In the genomic region with DNA sequence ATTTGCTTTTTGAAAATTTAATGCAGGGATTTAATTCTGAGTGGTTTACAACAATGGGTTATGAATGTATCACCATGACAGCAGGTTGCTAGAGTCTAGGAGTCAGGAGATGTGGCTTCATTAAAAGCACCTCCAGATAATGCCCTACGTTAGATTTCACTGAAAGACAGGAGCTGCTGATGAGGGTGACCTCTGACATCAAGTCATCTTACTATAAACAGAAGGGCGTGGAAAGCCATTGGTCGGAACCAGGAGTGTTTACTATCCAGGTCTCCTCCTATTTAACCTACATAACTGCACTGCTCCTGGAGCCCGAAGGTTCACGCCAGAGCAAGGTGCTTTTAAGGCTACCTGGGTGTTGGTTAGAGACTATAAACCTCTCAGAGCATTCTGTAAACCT, we compare ENCODE assay signal across 17 cellular contexts.
A peak's percentile ranks its signal among the peaks of the same experiment; 100 is the strongest.
DNase-seq lines count a peak whose midpoint lies in the region; ATAC-seq and TF ChIP-seq lines count a peak whose summit lies in the region.
"Had no signal": no experiment of that assay in that cellular context is flagged by ENCODE, and none has a peak within 500 bp of the region (broad histone marks: within the 10 kb centered on the region; RNA-seq: fewer than 3 reads in every experiment).

No MANE protein-coding gene starts in this region.

- intact Hi-C loops in Right ventricle myocardium inferior (cut with DNase I) = loop anchor here (10.0 kb wide), 1 partner anchor 125 kb away; a partner anchor contains a TSS
- intact Hi-C loops in Right ventricle myocardium superior (cut with DNase I) = no loop called here
- intact Hi-C loops in mucosa of descending colon (cut with DNase I, micrococcal nuclease) = no loop called here

- no peaks in the 10 kb centered on the region for H3K36me3 ChIP-seq in mucosa of descending colon (ENCODE audit: low read depth)
- H3K36me3 ChIP-seq: SJSA1 had no signal

- ATAC-seq in Right ventricle myocardium inferior (no peak), Right ventricle myocardium superior (ENCODE audit: poor library complexity) (no peak), mucosa of descending colon (peak; percentile 28), esophagus mucosa (no peak)
- ATAC-seq: T-helper 17 cell had no signal

- no peak overlapping the region for H3K4me3 ChIP-seq in mucosa of descending colon
- H3K4me3 ChIP-seq: SJSA1 had no signal

- H3K9me3 ChIP-seq in mucosa of descending colon = no peaks in the 10 kb centered on the region
- H3K9me3 ChIP-seq: SJSA1 had no signal

- H3K4me1 ChIP-seq in mucosa of descending colon (ENCODE audit: low read depth) = no peaks in the 10 kb centered on the region
- H3K4me1 ChIP-seq: SJSA1 had no signal

- DNase-seq in Right ventricle myocardium inferior (ENCODE audit: missing footprints) (peak; percentile 33), Right ventricle myocardium superior (no peak), NCI-H2196 treated with DMSO at 0.1 percent for 48 hours (lab: John Stamatoyannopoulos, UW; ENCODE audit: unreplicated experiment) (peak; percentile 30), mucosa of descending colon (no peak), 8988T (no peak), HEK293T (ENCODE audit: extremely low spot score) (no peak)
- DNase-seq: C1 segment of cervical spinal cord; CD8-positive, alpha-beta memory T cell; DMS53; EL; NCI-H1105; NCI-H187 treated with DMSO at 0.1 percent for 48 hours; NCI-H2171 treated with DMSO at 0.1 percent for 48 hours; NCI-H82; T-helper 17 cell had no signal

- TF ChIP-seq CTCF in mucosa of descending colon (IDR thresholded peaks at IDR 0.05) = no peak

- CTCF ChIA-PET in HEK293T (lab: Yijun Ruan, JAX) = no interaction called here

- POLR2A ChIA-PET in HEK293T (lab: Yijun Ruan, JAX) = no interaction called here

TF ChIP-seq in HEK293T, 16 proteins besides CTCF, POLR2A, EP300 and RAD21:
- TF ChIP-seq, protein P1, sequence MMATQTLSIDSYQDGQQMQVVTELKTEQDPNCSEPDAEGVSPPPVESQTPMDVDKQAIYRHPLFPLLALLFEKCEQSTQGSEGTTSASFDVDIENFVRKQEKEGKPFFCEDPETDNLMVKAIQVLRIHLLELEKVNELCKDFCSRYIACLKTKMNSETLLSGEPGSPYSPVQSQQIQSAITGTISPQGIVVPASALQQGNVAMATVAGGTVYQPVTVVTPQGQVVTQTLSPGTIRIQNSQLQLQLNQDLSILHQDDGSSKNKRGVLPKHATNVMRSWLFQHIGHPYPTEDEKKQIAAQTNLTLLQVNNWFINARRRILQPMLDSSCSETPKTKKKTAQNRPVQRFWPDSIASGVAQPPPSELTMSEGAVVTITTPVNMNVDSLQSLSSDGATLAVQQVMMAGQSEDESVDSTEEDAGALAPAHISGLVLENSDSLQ (IDR thresholded peaks at IDR 0.05) = no peak
- TF ChIP-seq NFRKB (IDR thresholded peaks at IDR 0.05) (no peak), BHLHE40 (IDR thresholded peaks at IDR 0.05; ENCODE audit: borderline replicate concordance) (no peak), FOXM1 (IDR thresholded peaks at IDR 0.05; ENCODE audit: borderline replicate concordance) (no peak), ARNT (IDR thresholded peaks at IDR 0.05) (no peak), SUZ12 (IDR thresholded peaks at IDR 0.05) (no peak), FOXK2 (IDR thresholded peaks at IDR 0.05) (no peak), SP1 (IDR thresholded peaks at IDR 0.05) (no peak), CTBP1 (IDR thresholded peaks at IDR 0.05; ENCODE audit: borderline replicate concordance) (no peak), ELF4 (IDR thresholded peaks at IDR 0.05) (no peak), ZNF384 (IDR thresholded peaks at IDR 0.05) (no peak), LEF1 (IDR thresholded peaks at IDR 0.05; ENCODE audit: borderline replicate concordance) (no peak), L3MBTL2 (conservative IDR thresholded peaks at IDR 0.05) (no peak), TARDBP (IDR thresholded peaks at IDR 0.05) (no peak), HDGF (IDR thresholded peaks at IDR 0.05; ENCODE audit: borderline replicate concordance) (no peak)

Comparison
In these comparisons a context has a peak if more than half of its experiments do, and no peak if none do; other contexts are left out.
1. DNase-seq: peak in Right ventricle myocardium inferior (single experiment) and NCI-H2196 treated with DMSO at 0.1 percent for 48 hours (single experiment); none in Right ventricle myocardium superior (single experiment), mucosa of descending colon (0 of 3), 8988T (single experiment) and HEK293T (single experiment).